Comparison of ENCODE assay signal across 11 cellular contexts in genomic region chr13:95181586-95181985, GRCh38.
DNase-seq lines count a peak whose midpoint lies in the region; ATAC-seq and TF ChIP-seq lines count a peak whose summit lies in the region.
"Had no signal": no experiment of that assay in that cellular context is flagged by ENCODE, and none has a peak within 500 bp of the region (broad histone marks: within the 10 kb centered on the region; RNA-seq: fewer than 3 reads in every experiment).

No MANE protein-coding gene starts in this region.

- no peaks in the 10 kb centered on the region for H3K27me3 Mint-ChIP-seq in T-helper 17 cell

- TF ChIP-seq CTCF in heart left ventricle (IDR thresholded peaks at IDR 0.05): no peak

- H3K9me3 ChIP-seq in T-helper 17 cell (ENCODE audit: control insufficient read depth, low read length, poor library complexity, severe bottlenecking) (no peaks in the 10 kb centered on the region), heart left ventricle (no peaks in the 10 kb centered on the region)
- H3K9me3 ChIP-seq: uterus had no signal

- peak overlapping the region; percentile 4 for H3K4me3 Mint-ChIP-seq in T-helper 17 cell

- H3K36me3 ChIP-seq in heart left ventricle: peaks cover 0 to 8% (median 3%) of the 10 kb centered on the region in 9 donors
- H3K36me3 ChIP-seq: brain microvascular endothelial cell, uterus had no signal

- H3K27ac Mint-ChIP-seq in T-helper 17 cell: no peak overlapping the region

- H3K27ac ChIP-seq in heart left ventricle: no peak overlapping the region
- H3K27ac ChIP-seq: brain microvascular endothelial cell, uterus had no signal

- DNase-seq in T-helper 17 cell (no peak), heart left ventricle (no peak), NCI-H82 treated with DMSO at 0.1 percent for 48 hours (lab: John Stamatoyannopoulos, UW; ENCODE audit: unreplicated experiment) (no peak), hypothalamus (lab: John Stamatoyannopoulos, UW) (no peak), HEK293T (ENCODE audit: extremely low spot score) (no peak)
- DNase-seq: brain microvascular endothelial cell, NCI-H82, uterus had no signal

- ATAC-seq in GM18505 (IDR thresholded peaks at IDR 0.05; ENCODE audit: unreplicated experiment) (peak; percentile 66), GM19467 (IDR thresholded peaks at IDR 0.05; ENCODE audit: unreplicated experiment) (peak; percentile 83), HG02973 (IDR thresholded peaks at IDR 0.05; ENCODE audit: unreplicated experiment) (peak; percentile 83), T-helper 17 cell (no peak), heart left ventricle (no peak)

- H3K36me3 Mint-ChIP-seq in T-helper 17 cell (ENCODE audit: low read depth): peaks cover 2% of the 10 kb centered on the region

- 70 to 91% (median 88%) methylated on average over 2 of the region's 2 CpGs for WGBS in heart left ventricle, 4 donors

- TF ChIP-seq POLR2A in GM18505 (IDR thresholded peaks at IDR 0.05; ENCODE audit: borderline replicate concordance, extremely low read depth, insufficient read depth, insufficient read length) (no peak), heart left ventricle (IDR thresholded peaks at IDR 0.05) (no peak)

- POLR2A ChIA-PET in HEK293T (lab: Yijun Ruan, JAX): no interaction called here

- H3K4me1 ChIP-seq in heart left ventricle: peaks cover 0 to 18% (median 8%) of the 10 kb centered on the region in 12 donors
- H3K4me1 ChIP-seq: uterus had no signal

- no peak overlapping the region for H3K4me3 ChIP-seq in heart left ventricle
- H3K4me3 ChIP-seq: uterus had no signal

- H3K4me1 Mint-ChIP-seq in T-helper 17 cell: peaks cover 29% of the 10 kb centered on the region

- intact Hi-C loops in heart left ventricle (cut with DNase I): loop anchor here in 2 of 10 donors (10.0 kb wide), 3 partner anchors 293 to 653 kb away; no protein-coding TSS in a partner anchor

- CTCF ChIA-PET in HEK293T (lab: Yijun Ruan, JAX): interaction anchor here (0.7 to 2.3 kb wide), 3 partner anchors 10 to 223 kb away, joined by 3 to 20 read pairs (median 4); no protein-coding TSS in a partner anchor

- H3K27me3 ChIP-seq in heart left ventricle: no peaks in the 10 kb centered on the region
- H3K27me3 ChIP-seq: brain microvascular endothelial cell, uterus had no signal

TF ChIP-seq in HEK293T, 16 proteins besides CTCF, POLR2A, EP300 and RAD21:
- TF ChIP-seq, protein P1, sequence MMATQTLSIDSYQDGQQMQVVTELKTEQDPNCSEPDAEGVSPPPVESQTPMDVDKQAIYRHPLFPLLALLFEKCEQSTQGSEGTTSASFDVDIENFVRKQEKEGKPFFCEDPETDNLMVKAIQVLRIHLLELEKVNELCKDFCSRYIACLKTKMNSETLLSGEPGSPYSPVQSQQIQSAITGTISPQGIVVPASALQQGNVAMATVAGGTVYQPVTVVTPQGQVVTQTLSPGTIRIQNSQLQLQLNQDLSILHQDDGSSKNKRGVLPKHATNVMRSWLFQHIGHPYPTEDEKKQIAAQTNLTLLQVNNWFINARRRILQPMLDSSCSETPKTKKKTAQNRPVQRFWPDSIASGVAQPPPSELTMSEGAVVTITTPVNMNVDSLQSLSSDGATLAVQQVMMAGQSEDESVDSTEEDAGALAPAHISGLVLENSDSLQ (IDR thresholded peaks at IDR 0.05): no peak
- TF ChIP-seq FOXM1 (IDR thresholded peaks at IDR 0.05; ENCODE audit: borderline replicate concordance) (no peak), FOXA1 (IDR thresholded peaks at IDR 0.05) (no peak)

Comparison
In these comparisons a context has a peak if more than half of its experiments do, and no peak if none do; other contexts are left out.
1. ATAC-seq: peak in GM18505 (single experiment), GM19467 (single experiment) and HG02973 (single experiment); none in T-helper 17 cell (single experiment) and heart left ventricle (0 of 4).